In the genomic region with DNA sequence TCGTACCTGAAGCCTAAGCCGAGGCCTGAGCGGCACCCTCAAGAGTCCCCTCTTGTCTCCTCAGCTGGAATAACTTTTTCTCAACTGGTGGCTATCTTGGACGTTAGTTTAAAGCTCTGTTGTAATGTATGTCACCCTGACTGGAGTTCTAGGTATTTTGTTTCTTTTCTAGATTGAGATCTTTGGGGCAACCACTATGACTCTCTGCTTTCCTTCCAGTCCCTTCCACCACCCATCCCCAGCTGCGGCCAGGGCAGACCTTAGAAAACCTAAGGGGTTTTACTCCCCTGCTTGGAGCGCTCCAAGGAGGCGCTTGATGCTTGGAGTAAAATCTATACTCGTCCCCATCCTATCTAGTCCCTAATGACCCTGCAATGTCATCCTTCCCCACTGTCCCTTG, we compare ENCODE assay signal across 20 cellular contexts.
"Had no signal": no experiment of that assay in that cellular context is flagged by ENCODE, and none has a peak within 500 bp of the region (broad histone marks: within the 10 kb centered on the region; RNA-seq: fewer than 3 reads in every experiment).

No MANE protein-coding gene starts in this region.

- H3K36me3 ChIP-seq: colonic mucosa, right lobe of liver, SJCRH30, upper lobe of right lung had no signal

- H3K4me1 ChIP-seq: colonic mucosa, right lobe of liver, SJCRH30, testis, upper lobe of right lung had no signal

- ATAC-seq: body of pancreas, right lobe of liver, upper lobe of right lung had no signal

- H3K27me3 Mint-ChIP-seq: activated naive CD4-positive, alpha-beta T cell treated with anti-CD3 and anti-CD28 coated beads, Interleukin-2, amount 50 U/mL, for 24 hours; stimulated activated naive CD8-positive, alpha-beta T cell treated with anti-CD3 and anti-CD28 coated beads, Interleukin-15, Interleukin-2, amounts not matched to agents 100 ng/mL and 50 ng/mL, for 24 hours had no signal

- DNase-seq: activated CD4-positive, alpha-beta T cell treated with anti-CD3 and anti-CD28 coated beads, Interleukin-2, amount 50 U/mL, for 48 hours; activated CD4-positive, CD25-positive, alpha-beta regulatory T cell treated with anti-CD3 and anti-CD28 coated beads, Interleukin-2, amount 50 U/mL, for 72 hours; amniotic stem cell; body of pancreas; caudate nucleus; colonic mucosa; effector CD4-positive, alpha-beta T cell; hypothalamus; kidney glomerular epithelial cell; mesendoderm; right lobe of liver; SJCRH30; stimulated activated CD4-positive, alpha-beta T cell treated with anti-CD3 and anti-CD28 coated beads, Interleukin-4, amount 100 ng/mL, for 4 hours; stimulated activated CD8-positive, alpha-beta memory T cell treated with anti-CD3 and anti-CD28 coated beads, Interleukin-4, amount 100 ng/mL, for 48 hours; T-helper 9 cell; testis; upper lobe of right lung had no signal

- H3K4me3 ChIP-seq: body of pancreas, colonic mucosa, right lobe of liver, SJCRH30, smooth muscle cell, testis, upper lobe of right lung had no signal

- H3K4me3 Mint-ChIP-seq: activated naive CD4-positive, alpha-beta T cell treated with anti-CD3 and anti-CD28 coated beads, Interleukin-2, amount 50 U/mL, for 24 hours; stimulated activated naive CD8-positive, alpha-beta T cell treated with anti-CD3 and anti-CD28 coated beads, Interleukin-15, Interleukin-2, amounts not matched to agents 100 ng/mL and 50 ng/mL, for 24 hours had no signal

- H3K27me3 ChIP-seq: body of pancreas, colonic mucosa, right lobe of liver, SJCRH30, testis, upper lobe of right lung had no signal

- H3K27ac ChIP-seq: body of pancreas, colonic mucosa, right lobe of liver, SJCRH30, testis, upper lobe of right lung had no signal

- H3K27ac Mint-ChIP-seq: activated naive CD4-positive, alpha-beta T cell treated with anti-CD3 and anti-CD28 coated beads, Interleukin-2, amount 50 U/mL, for 24 hours; stimulated activated naive CD8-positive, alpha-beta T cell treated with anti-CD3 and anti-CD28 coated beads, Interleukin-15, Interleukin-2, amounts not matched to agents 100 ng/mL and 50 ng/mL, for 24 hours had no signal

- H3K36me3 Mint-ChIP-seq: activated naive CD4-positive, alpha-beta T cell treated with anti-CD3 and anti-CD28 coated beads, Interleukin-2, amount 50 U/mL, for 24 hours had no signal

- H3K9me3 ChIP-seq: body of pancreas, colonic mucosa, right lobe of liver, SJCRH30, testis, upper lobe of right lung had no signal
